29 cellular contexts compared by ENCODE assay signal in the genomic region with DNA sequence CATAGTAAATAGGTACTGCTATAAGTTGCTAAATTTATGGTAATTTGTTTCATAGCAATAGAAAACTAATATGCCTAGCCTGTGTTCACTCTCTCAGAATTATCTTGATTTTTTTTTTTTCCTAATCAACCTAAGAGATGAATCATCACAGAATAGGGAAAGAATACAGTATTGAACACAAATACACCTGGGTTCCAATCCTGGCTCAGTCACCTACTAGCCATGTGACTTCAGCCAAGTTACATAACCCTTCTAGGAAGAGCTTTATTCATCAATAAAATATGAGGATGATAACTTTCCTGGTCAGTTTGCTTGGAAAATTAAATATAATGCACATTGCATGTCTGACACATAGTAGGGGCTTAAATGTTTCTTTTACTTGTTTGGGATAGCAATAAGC.
"Had no signal": no experiment of that assay in that cellular context is flagged by ENCODE, and none has a peak within 500 bp of the region (broad histone marks: within the 10 kb centered on the region; RNA-seq: fewer than 3 reads in every experiment).

No MANE protein-coding gene starts in this region.

- H3K9me3 ChIP-seq: colonic mucosa, esophagus muscularis mucosa, esophagus squamous epithelium, gastrocnemius medialis, gastroesophageal sphincter, heart left ventricle, heart right ventricle had no signal

- FAIRE-seq: colon, endometrium, endothelial cell of umbilical vein, frontal cortex had no signal

- H3K36me3 ChIP-seq: colonic mucosa, esophagus muscularis mucosa, esophagus squamous epithelium, gastrocnemius medialis, gastroesophageal sphincter, heart left ventricle, heart right ventricle had no signal

- H3K4me3 Mint-ChIP-seq: dendritic cell treated with granulocyte-macrophage colony-stimulating factor and Interleukin-4, amounts not matched to agents 40 ng/mL and 50 ng/mL, for 4 days; effector memory CD8-positive, alpha-beta T cell; endodermal cell had no signal

- H3K4me1 ChIP-seq: colonic mucosa, esophagus muscularis mucosa, esophagus squamous epithelium, foreskin keratinocyte, gastrocnemius medialis, gastroesophageal sphincter, heart left ventricle, heart right ventricle had no signal

- H3K27me3 ChIP-seq: colonic mucosa had no signal

- ATAC-seq: effector memory CD8-positive, alpha-beta T cell; esophagus mucosa; foreskin keratinocyte; gastrocnemius medialis; gastroesophageal sphincter; heart left ventricle; heart right ventricle had no signal

- H3K27ac ChIP-seq: colonic mucosa, coronary artery, dorsolateral prefrontal cortex, epithelial cell of prostate, esophagus muscularis mucosa, esophagus squamous epithelium, foreskin keratinocyte, gastrocnemius medialis, gastroesophageal sphincter, heart left ventricle, heart right ventricle had no signal

- H3K9me3 Mint-ChIP-seq: dendritic cell treated with granulocyte-macrophage colony-stimulating factor and Interleukin-4, amounts not matched to agents 40 ng/mL and 50 ng/mL, for 4 days; effector memory CD8-positive, alpha-beta T cell; endodermal cell had no signal

- DNase-seq: colonic mucosa; cortex of kidney; dermis blood vessel endothelial cell; dorsolateral prefrontal cortex; effector CD4-positive, alpha-beta T cell; effector CD8-positive, alpha-beta T cell; effector memory CD4-positive, alpha-beta T cell; effector memory CD8-positive, alpha-beta T cell; erythroblast; esophagus squamous epithelium; foreskin fibroblast; foreskin keratinocyte; foreskin melanocyte; gastrocnemius medialis; glutamatergic neuron; head of caudate nucleus; heart left ventricle; heart right ventricle had no signal

- H3K4me3 ChIP-seq: colonic mucosa, coronary artery, dorsolateral prefrontal cortex, esophagus muscularis mucosa, esophagus squamous epithelium, gastrocnemius medialis, gastroesophageal sphincter, heart left ventricle, heart right ventricle had no signal

- H3K27ac Mint-ChIP-seq: dendritic cell treated with granulocyte-macrophage colony-stimulating factor and Interleukin-4, amounts not matched to agents 40 ng/mL and 50 ng/mL, for 4 days; effector memory CD8-positive, alpha-beta T cell; endodermal cell had no signal
